ENCODE assay signal across 1 cellular context in the genomic region with DNA sequence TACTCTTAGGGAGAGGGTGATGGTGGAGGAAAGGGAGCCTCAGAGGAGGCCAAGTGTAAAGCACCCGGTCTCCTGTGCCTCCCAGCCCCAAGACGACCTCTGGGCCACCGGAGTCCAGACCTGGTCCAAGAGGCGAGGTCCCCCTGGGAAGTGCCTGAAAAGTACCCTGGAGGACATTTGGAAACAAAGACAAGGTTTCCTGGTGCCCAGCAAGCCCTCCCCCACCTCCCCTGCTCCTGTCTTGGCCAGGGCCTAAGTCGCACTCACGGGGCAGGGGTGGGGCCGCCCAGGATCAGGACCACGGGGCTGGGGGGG.
TF ChIP-seq lines count a peak whose summit lies in the region.

No MANE protein-coding gene starts in this region.

TF ChIP-seq in HCT116, 20 proteins besides CTCF, POLR2A, EP300 and RAD21 (continued from another document):
- TF ChIP-seq, protein P1, sequence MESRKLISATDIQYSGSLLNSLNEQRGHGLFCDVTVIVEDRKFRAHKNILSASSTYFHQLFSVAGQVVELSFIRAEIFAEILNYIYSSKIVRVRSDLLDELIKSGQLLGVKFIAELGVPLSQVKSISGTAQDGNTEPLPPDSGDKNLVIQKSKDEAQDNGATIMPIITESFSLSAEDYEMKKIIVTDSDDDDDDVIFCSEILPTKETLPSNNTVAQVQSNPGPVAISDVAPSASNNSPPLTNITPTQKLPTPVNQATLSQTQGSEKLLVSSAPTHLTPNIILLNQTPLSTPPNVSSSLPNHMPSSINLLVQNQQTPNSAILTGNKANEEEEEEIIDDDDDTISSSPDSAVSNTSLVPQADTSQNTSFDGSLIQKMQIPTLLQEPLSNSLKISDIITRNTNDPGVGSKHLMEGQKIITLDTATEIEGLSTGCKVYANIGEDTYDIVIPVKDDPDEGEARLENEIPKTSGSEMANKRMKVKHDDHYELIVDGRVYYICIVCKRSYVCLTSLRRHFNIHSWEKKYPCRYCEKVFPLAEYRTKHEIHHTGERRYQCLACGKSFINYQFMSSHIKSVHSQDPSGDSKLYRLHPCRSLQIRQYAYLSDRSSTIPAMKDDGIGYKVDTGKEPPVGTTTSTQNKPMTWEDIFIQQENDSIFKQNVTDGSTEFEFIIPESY (IDR thresholded peaks at IDR 0.05; ENCODE audit: extremely low read depth, insufficient replicate concordance, low read length), result no peak
- TF ChIP-seq EZH2phosphoT487 (IDR thresholded peaks at IDR 0.05; ENCODE audit: borderline replicate concordance) (no peak), ZFX (IDR thresholded peaks at IDR 0.05) (no peak), SRF (IDR thresholded peaks at IDR 0.05; ENCODE audit: low read depth) (no peak), CEBPB (IDR thresholded peaks at IDR 0.05; ENCODE audit: low read depth) (no peak), EZH2 (IDR thresholded peaks at IDR 0.05) (no peak), SIN3A (IDR thresholded peaks at IDR 0.05; ENCODE audit: low read depth) (no peak), POLR2AphosphoS5 (IDR thresholded peaks at IDR 0.05; ENCODE audit: low read depth, low read length) (no peak)
